22 cellular contexts compared by ENCODE assay signal in genomic region chr7:108086546-108086945, GRCh38. TPM values are rescaled to one million over a fixed set of nuclear protein-coding genes. Genes with fewer than 3 reads are reported as not detected.
DNase-seq lines count a peak whose midpoint lies in the region; ATAC-seq, FAIRE-seq and TF ChIP-seq lines count a peak whose summit lies in the region.
"Had no signal": no experiment of that assay in that cellular context is flagged by ENCODE, and none has a peak within 500 bp of the region (broad histone marks: within the 10 kb centered on the region; RNA-seq: fewer than 3 reads in every experiment).

No MANE protein-coding gene starts in this region.

- H3K4me2 ChIP-seq in K562 (ENCODE audit: insufficient read depth, low read length) (no peak overlapping the region), hepatocyte (no peak overlapping the region)
- H3K4me2 ChIP-seq: BLaER1 had no signal

- no peaks in the 10 kb centered on the region for H4K20me1 ChIP-seq in K562 (replicated peaks; ENCODE audit: control insufficient read depth, insufficient read depth, low read length)
- H4K20me1 ChIP-seq in hepatocyte (ENCODE audit: insufficient read depth, poor library complexity, severe bottlenecking) = no peaks in the 10 kb centered on the region
- H4K20me1 ChIP-seq: BLaER1 had no signal

- no peak for TF ChIP-seq RAD21 in K562 (CRISPR knock-in tag; conservative IDR thresholded peaks at IDR 0.05 in 1 of 2, IDR thresholded peaks at IDR 0.05 in 1 of 2)

- TF ChIP-seq POLR2A in K562 (conservative IDR thresholded peaks at IDR 0.05) = no peak

- H3K9me3 Mint-ChIP-seq in nephron progenitor cell = peaks cover 5% of the 10 kb centered on the region

- H3K27me3 ChIP-seq in K562 (ENCODE audit: control insufficient read depth in 2 of 2, insufficient read depth in 2 of 2, low read length in 2 of 2) (no peaks in the 10 kb centered on the region), hepatocyte (no peaks in the 10 kb centered on the region)
- H3K27me3 ChIP-seq: BLaER1, MG63 had no signal

- no peaks in the 10 kb centered on the region for H3K9me1 ChIP-seq in K562 (ENCODE audit: control insufficient read depth, insufficient read depth, low read length)

- no TSS peak for BruUV-seq in K562 (replicated peaks; lab: Mats Ljungman, UMichigan)

- DNase-seq in AG20443 (ENCODE audit: low spot score) = peak; percentile 17
- DNase-seq in GM04504 (ENCODE audit: low read depth) = peak; percentile 48
- DNase-seq in K562 (ENCODE audit: extremely low read depth in 1 of 4, low spot score in 3 of 4) = no peak
- DNase-seq in nephron progenitor cell = no peak
- DNase-seq in HEK293T (ENCODE audit: extremely low spot score) = no peak
- no peak for DNase-seq in hepatocyte (ENCODE audit: low spot score)
- DNase-seq: CD4-positive, alpha-beta memory T cell; H7; Karpas-422; MG63; NCI-H1048; NCI-H1436; NCI-H1930; NCI-H446 treated with DMSO at 0.1 percent for 48 hours; NK-92 treated with Interleukin-12 subunit alpha and Interleukin-12 subunit beta, amount 100 ng/mL, for 24 hours; SHP77 had no signal

- no peaks in the 10 kb centered on the region for H3K27me3 Mint-ChIP-seq in nephron progenitor cell (ENCODE audit: low read depth, poor library complexity)
- H3K27me3 Mint-ChIP-seq: CD4-positive, alpha-beta memory T cell had no signal

- ATAC-seq in K562 = no peak
- no peak for ATAC-seq in HG03469 (IDR thresholded peaks at IDR 0.05; ENCODE audit: unreplicated experiment)

- no peaks in the 10 kb centered on the region for H3K36me3 ChIP-seq in K562 (ENCODE audit: control insufficient read depth, insufficient read depth, low read length)
- no peaks in the 10 kb centered on the region for H3K36me3 ChIP-seq in hepatocyte (replicated peaks; ENCODE audit: insufficient read depth, low read depth)
- H3K36me3 ChIP-seq: BLaER1, MG63 had no signal

- no peaks in the 10 kb centered on the region for H3K9me2 ChIP-seq in hepatocyte (replicated peaks; ENCODE audit: insufficient read depth)

- H3K79me2 ChIP-seq in K562 (ENCODE audit: control insufficient read depth, insufficient read depth, low read length) (no peaks in the 10 kb centered on the region), hepatocyte (no peaks in the 10 kb centered on the region)

- H3K27ac ChIP-seq in K562 (ENCODE audit: extremely low read depth, low read depth, low read length) (peak overlapping the region; percentile 3; the same call in 1 of the 3 replicates), hepatocyte (no peak overlapping the region)
- H3K27ac ChIP-seq: BLaER1, HL-60 had no signal

- POLR2A ChIA-PET in K562 (lab: Yijun Ruan, JAX) = interaction anchor here (1.0 kb wide), 1 partner anchor 19 kb away, joined by 3 read pairs; no protein-coding TSS in a partner anchor
- POLR2A ChIA-PET in HEK293T (lab: Yijun Ruan, JAX) = no interaction called here

- no peak for TF ChIP-seq EP300 in K562 (IDR thresholded peaks at IDR 0.05; ENCODE audit: low read length)

- TF ChIP-seq CTCF in K562 (IDR thresholded peaks at IDR 0.05 in 2 of 3, conservative IDR thresholded peaks at IDR 0.05 in 1 of 3; ENCODE audit: insufficient read depth in 2 of 3, low read depth in 1 of 3, low read length in 3 of 3) = no peak
- TF ChIP-seq CTCF in nephron progenitor cell (IDR thresholded peaks at IDR 0.05) = no peak
- no peak for TF ChIP-seq CTCF in hepatocyte (IDR thresholded peaks at IDR 0.05; ENCODE audit: poor library complexity)

- peak overlapping the region; percentile 79 for H3K27ac Mint-ChIP-seq in nephron progenitor cell
- H3K27ac Mint-ChIP-seq: CD4-positive, alpha-beta memory T cell had no signal

- H3K4me1 Mint-ChIP-seq in nephron progenitor cell = peaks cover 6% of the 10 kb centered on the region
- H3K4me1 Mint-ChIP-seq: CD4-positive, alpha-beta memory T cell had no signal

- H3K4me3 ChIP-seq in K562 (no peak overlapping the region), hepatocyte (no peak overlapping the region)
- H3K4me3 ChIP-seq: BLaER1, MG63 had no signal

- peak overlapping the region in 1 of 2 experiments; percentile 11; a peak in 1 of 4 replicates for H3K9ac ChIP-seq in K562 (ENCODE audit: insufficient read depth in 1 of 2, low read depth in 2 of 2, low read length in 2 of 2)
- H3K9ac ChIP-seq: BLaER1 had no signal

- CTCF ChIA-PET in K562 (lab: Yijun Ruan, JAX; ENCODE audit: low intra/inter-chr PET ratio) = no interaction called here
- CTCF ChIA-PET in HEK293T (lab: Yijun Ruan, JAX) = no interaction called here

- H3K4me1 ChIP-seq in K562 (replicated peaks in 1 of 2; ENCODE audit: control insufficient read depth in 2 of 2, insufficient read depth in 2 of 2, low read length in 2 of 2) (peaks cover 33 to 52% of the 10 kb centered on the region in 2 experiments), hepatocyte (ENCODE audit: insufficient read depth) (peaks cover 12% of the 10 kb centered on the region)
- H3K4me1 ChIP-seq: BLaER1 had no signal

- H2AFZ ChIP-seq in K562 (ENCODE audit: low read depth, low read length) (peak overlapping the region; percentile 80), hepatocyte (no peak overlapping the region)

- intact Hi-C loops in K562 (cut with micrococcal nuclease) = no loop called here

- in situ Hi-C loops in K562 (cut with MboI) = no loop called here

- FAIRE-seq in K562 (lab: Jason Lieb, UNC) = no peak
- FAIRE-seq: A204.1 had no signal

- 69% methylated on average over 2 of the region's 2 CpGs for WGBS in K562 (ENCODE audit: insufficient coverage, low coverage, missing lambda C conversion rate)
- 82% methylated on average over 2 of the region's 2 CpGs for WGBS in hepatocyte (ENCODE audit: low lambda C conversion rate, missing lambda C conversion rate)

- H3K4me3 Mint-ChIP-seq in nephron progenitor cell = no peak overlapping the region
- H3K4me3 Mint-ChIP-seq: CD4-positive, alpha-beta memory T cell had no signal

- H3K9me3 ChIP-seq in K562 (replicated peaks; ENCODE audit: control insufficient read depth, insufficient read depth, low read depth, low read length) (peaks cover 2% of the 10 kb centered on the region), hepatocyte (ENCODE audit: low read depth) (no peaks in the 10 kb centered on the region)
- H3K9me3 ChIP-seq: MG63 had no signal

- H3K36me3 Mint-ChIP-seq in nephron progenitor cell (ENCODE audit: low read depth) = peaks cover 2% of the 10 kb centered on the region
- H3K36me3 Mint-ChIP-seq: CD4-positive, alpha-beta memory T cell had no signal

TF ChIP-seq in K562, 482 proteins besides CTCF, POLR2A, EP300 and RAD21 (continues in another document):
- no peak for TF ChIP-seq TOE1 (IDR thresholded peaks at IDR 0.05; ENCODE audit: borderline replicate concordance)
- TF ChIP-seq TOE1 (CRISPR knock-in tag; IDR thresholded peaks at IDR 0.05; ENCODE audit: borderline replicate concordance, low read depth) = no peak
- TF ChIP-seq ELF2 (CRISPR knock-in tag; IDR thresholded peaks at IDR 0.05) = no peak
- TF ChIP-seq TRIM28 (IDR thresholded peaks at IDR 0.05) = no peak
- no peak for TF ChIP-seq ZNF551 (CRISPR knock-in tag; IDR thresholded peaks at IDR 0.05)
- no peak for TF ChIP-seq ESRRA (IDR thresholded peaks at IDR 0.05; ENCODE audit: borderline replicate concordance, low read depth)
- no peak for TF ChIP-seq ZNF778 (CRISPR knock-in tag; IDR thresholded peaks at IDR 0.05)
- TF ChIP-seq STAG1 (CRISPR knock-in tag; IDR thresholded peaks at IDR 0.05; ENCODE audit: borderline replicate concordance) = no peak
- TF ChIP-seq ZNF175 (CRISPR knock-in tag; IDR thresholded peaks at IDR 0.05; ENCODE audit: low read depth) = no peak

TF ChIP-seq in HEK293T, 16 proteins besides CTCF, POLR2A, EP300 and RAD21 (continues in another document):
- TF ChIP-seq BHLHE40 (IDR thresholded peaks at IDR 0.05; ENCODE audit: borderline replicate concordance) = no peak
- no peak for TF ChIP-seq TARDBP (IDR thresholded peaks at IDR 0.05)
- TF ChIP-seq ZNF384 (IDR thresholded peaks at IDR 0.05) = no peak
- no peak for TF ChIP-seq HDGF (IDR thresholded peaks at IDR 0.05; ENCODE audit: borderline replicate concordance)
- no peak for TF ChIP-seq FOXA1 (IDR thresholded peaks at IDR 0.05)
- no peak for TF ChIP-seq PKNOX1 (IDR thresholded peaks at IDR 0.05)
- TF ChIP-seq SUZ12 (IDR thresholded peaks at IDR 0.05) = no peak
- TF ChIP-seq NFRKB (IDR thresholded peaks at IDR 0.05) = no peak
- no peak for TF ChIP-seq CTBP1 (IDR thresholded peaks at IDR 0.05; ENCODE audit: borderline replicate concordance)
- no peak for TF ChIP-seq ELF4 (IDR thresholded peaks at IDR 0.05)
- no peak for TF ChIP-seq ARNT (IDR thresholded peaks at IDR 0.05)
- no peak for TF ChIP-seq FOXM1 (IDR thresholded peaks at IDR 0.05; ENCODE audit: borderline replicate concordance)
- TF ChIP-seq L3MBTL2 (conservative IDR thresholded peaks at IDR 0.05) = no peak
- TF ChIP-seq SP1 (IDR thresholded peaks at IDR 0.05) = no peak

RNA-seq across cellular contexts. Expression of gene LAMB4, which starts 43.6 kb away (rescaled TPM):
- not detected in 2 replicates for total RNA-seq in K562 (2011; cell fraction: chromatin; rRNA removed; ENCODE audit: low replicate concordance)
- total RNA-seq in K562 (2011; cell fraction: nucleolus; rRNA removed) = not detected in 2 replicates
- 0.29 TPM in 1 of 2 replicates, not detected in the other for total RNA-seq in K562 (2011; cell fraction: nucleoplasm; rRNA removed)
- total RNA-seq in K562 (2014; rRNA removed) (not detected in 2 replicates), K562 (2014; rRNA removed; fragmentation: Illumina TruSeq; extraction: Trizol) (0.07 and 0.10 TPM in 2 replicates), K562 (2015; rRNA removed; fragmentation: Illumina TruSeq; extraction: Trizol) (not detected in 2 replicates), K562 (2021) (not detected in 2 replicates), hepatocyte (1.3 and 1.9 TPM in 2 replicates)
- polyA plus RNA-seq in K562 (2011; rRNA removed) (not detected in 2 replicates), K562 (2014; fragmentation: Illumina TruSeq; extraction: Trizol) (0.06 TPM in 1 of 2 replicates, not detected in the other), K562 (2014; fragmentation: Nextera tagmentation; extraction: Ambion mirVana) (under 1 TPM; 0.06 to 0.13 TPM), K562 (2014; rRNA removed) (0.12 TPM in 1 of 2 replicates, not detected in the other), hepatocyte (1.3 and 3.1 TPM in 2 replicates)
- polyA plus RNA-seq in K562 (2011; cell fraction: cytosol; rRNA removed) = 0.03 TPM in 1 of 2 replicates, not detected in the other
- polyA plus RNA-seq in K562 (2011; cell fraction: nucleus; rRNA removed) = not detected in 2 replicates
- 0.09 and 0.18 TPM in 2 replicates for polyA plus RNA-seq in K562 (2012)
- 0.21 TPM in 1 of 2 replicates, not detected in the other for polyA minus RNA-seq in K562 (2011; rRNA and poly(A)+ RNA removed)
- not detected in 2 replicates for polyA minus RNA-seq in K562 (2011; cell fraction: cytosol; rRNA and poly(A)+ RNA removed)
- not detected in 2 replicates for polyA minus RNA-seq in K562 (2011; cell fraction: nucleus; rRNA and poly(A)+ RNA removed)
- total RNA-seq: CD4-positive, alpha-beta memory T cell; G401; H7; OCI-LY7 had no signal
- polyA plus RNA-seq: CD4-positive, alpha-beta memory T cell had no signal

Comparison
In these comparisons a context has a peak if more than half of its experiments do, and no peak if none do; other contexts are left out.
1. DNase-seq: peak in AG20443 (single experiment) and GM04504 (single experiment); none in K562 (0 of 4), nephron progenitor cell (single experiment), HEK293T (single experiment) and hepatocyte (single experiment).